ENCODE assay signal across 9 cellular contexts in the genomic region with DNA sequence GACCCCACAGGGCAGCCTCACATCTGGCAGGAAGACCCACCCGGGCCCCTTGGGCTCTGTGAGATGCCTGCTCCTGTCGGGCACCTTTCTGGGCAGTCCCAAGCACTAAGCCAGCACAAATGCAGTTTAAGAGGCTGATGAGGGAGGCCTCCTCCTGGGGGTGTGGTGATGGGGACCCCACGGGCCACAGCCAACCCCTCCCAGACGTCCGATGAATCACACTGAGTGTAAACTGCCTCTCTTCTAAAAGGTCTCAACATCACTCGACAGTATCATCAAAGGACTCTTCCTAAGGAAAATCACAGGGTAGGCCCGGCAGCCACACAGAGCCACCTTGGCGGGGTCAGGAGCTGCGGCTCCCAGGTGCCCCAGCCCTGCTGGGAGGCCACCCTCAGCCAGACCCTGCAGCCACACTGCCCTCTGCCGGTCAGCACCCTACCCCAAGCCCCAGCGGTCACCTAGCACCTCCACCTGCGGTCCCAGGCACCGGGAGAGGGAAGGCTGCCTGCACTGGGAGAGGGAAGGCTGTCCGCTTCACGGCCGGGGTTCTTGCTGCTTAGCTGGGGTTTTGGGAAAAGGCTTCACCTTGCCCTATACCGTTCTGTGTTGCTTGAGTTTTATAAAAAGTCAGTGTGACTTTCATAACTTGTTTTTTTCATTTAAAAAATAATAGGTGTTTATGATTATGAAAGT. TPM values are rescaled to one million over a fixed set of nuclear protein-coding genes. Genes with fewer than 3 reads are reported as not detected.
A peak's percentile ranks its signal among the peaks of the same experiment; 100 is the strongest.
DNase-seq lines count a peak whose midpoint lies in the region; ATAC-seq, FAIRE-seq and TF ChIP-seq lines count a peak whose summit lies in the region.
"Had no signal": no experiment of that assay in that cellular context is flagged by ENCODE, and none has a peak within 500 bp of the region (broad histone marks: within the 10 kb centered on the region; RNA-seq: fewer than 3 reads in every experiment).

No MANE protein-coding gene starts in this region.

- H3K36me3 ChIP-seq in CD4-positive, CD25-positive, alpha-beta regulatory T cell (ENCODE audit: control insufficient read depth, insufficient read depth, low read length) = no peaks in the 10 kb centered on the region
- H3K36me3 ChIP-seq in lung (ENCODE audit: control insufficient read depth in 2 of 2, insufficient read depth in 2 of 2, low read length in 2 of 2) (no peaks in the 10 kb centered on the region), uterus (no peaks in the 10 kb centered on the region)

- peaks cover 31% of the 10 kb centered on the region for H3K4me1 ChIP-seq in CD4-positive, CD25-positive, alpha-beta regulatory T cell (ENCODE audit: control insufficient read depth, insufficient read depth, low read length, poor library complexity, severe bottlenecking)
- H3K4me1 ChIP-seq in lung (ENCODE audit: control insufficient read depth in 2 of 2, insufficient read depth in 2 of 2, low read length in 2 of 2) (peaks cover 0 to 9% of the 10 kb centered on the region in 2 donors), uterus (peaks cover 0 to 13% of the 10 kb centered on the region in 2 donors)

- 25 to 36% methylated on average over 17 of the region's 17 CpGs for WGBS in lung, 2 donors

- no peaks in the 10 kb centered on the region for H3K9me3 ChIP-seq in CD4-positive, CD25-positive, alpha-beta regulatory T cell (ENCODE audit: control insufficient read depth in 2 of 2, low read length in 2 of 2)
- H3K9me3 ChIP-seq in lung (ENCODE audit: control insufficient read depth in 2 of 2, insufficient read depth in 1 of 2, low read length in 1 of 2) (no peaks in the 10 kb centered on the region), uterus (no peaks in the 10 kb centered on the region)

- no peak for TF ChIP-seq POLR2A in uterus (IDR thresholded peaks at IDR 0.05)

- H3K27ac ChIP-seq in CD4-positive, CD25-positive, alpha-beta regulatory T cell (ENCODE audit: insufficient read depth, low read length, poor library complexity, severe bottlenecking) = no peak overlapping the region
- H3K27ac ChIP-seq in lung (ENCODE audit: low read depth in 1 of 2, low read length in 1 of 2) (no peak overlapping the region), uterus (no peak overlapping the region), coronary artery (no peak overlapping the region)

- peak in 2 of 3 donors; percentile 21 to 24 for DNase-seq in CD4-positive, CD25-positive, alpha-beta regulatory T cell
- DNase-seq in HTR-8/SVneo (ENCODE audit: insufficient read length, low spot score) (peak; percentile 30), SKM-1 (lab: John Stamatoyannopoulos, UW; ENCODE audit: unreplicated experiment) (peak; percentile 10), cerebellar cortex (ENCODE audit: low spot score) (peak; percentile 73), lung (ENCODE audit: low spot score) (peak; percentile 83), uterus (no peak), coronary artery (ENCODE audit: low spot score) (no peak)

- intact Hi-C loops in uterus (cut with DNase I; ENCODE audit: low total_unique reads) = loop anchor here (5.0 kb wide), 1 partner anchor 104 kb away; no protein-coding TSS in a partner anchor

- TF ChIP-seq CTCF in lung (IDR thresholded peaks at IDR 0.05; ENCODE audit: control extremely low read depth, extremely low read depth) (peak; percentile 37), uterus (IDR thresholded peaks at IDR 0.05) (peak; percentile 23 to 39 (median 26)), coronary artery (IDR thresholded peaks at IDR 0.05) (no peak)

- no peak overlapping the region for H3K27ac Mint-ChIP-seq in CD4-positive, CD25-positive, alpha-beta regulatory T cell

- H3K4me3 Mint-ChIP-seq in CD4-positive, CD25-positive, alpha-beta regulatory T cell = peak overlapping the region in 2 of 4 donors; percentile 38 to 60

- no peak for ATAC-seq in CD4-positive, CD25-positive, alpha-beta regulatory T cell (ENCODE audit: low read depth in 2 of 2)
- no peak for ATAC-seq in lung (ENCODE audit: insufficient read depth, low FRiP score)
- no peak for ATAC-seq in HG03135 (IDR thresholded peaks at IDR 0.05; ENCODE audit: unreplicated experiment)

- no peaks in the 10 kb centered on the region for H3K36me3 Mint-ChIP-seq in CD4-positive, CD25-positive, alpha-beta regulatory T cell

- peaks cover 0 to 25% (median 9%) of the 10 kb centered on the region in 4 donors for H3K4me1 Mint-ChIP-seq in CD4-positive, CD25-positive, alpha-beta regulatory T cell

- H3K27me3 Mint-ChIP-seq in CD4-positive, CD25-positive, alpha-beta regulatory T cell = peaks cover 5% of the 10 kb centered on the region

- H3K4me3 ChIP-seq in CD4-positive, CD25-positive, alpha-beta regulatory T cell (ENCODE audit: low read depth, low read length) = no peak overlapping the region
- H3K4me3 ChIP-seq in lung (no peak overlapping the region), uterus (no peak overlapping the region), coronary artery (no peak overlapping the region)

- H3K9me3 Mint-ChIP-seq in CD4-positive, CD25-positive, alpha-beta regulatory T cell = no peaks in the 10 kb centered on the region

- H3K27me3 ChIP-seq in CD4-positive, CD25-positive, alpha-beta regulatory T cell (ENCODE audit: control insufficient read depth, insufficient read depth, low read length) = no peaks in the 10 kb centered on the region
- H3K27me3 ChIP-seq in lung (ENCODE audit: control insufficient read depth, insufficient read depth) = no peaks in the 10 kb centered on the region
- peaks cover 6 to 12% of the 10 kb centered on the region in 2 donors for H3K27me3 ChIP-seq in uterus

- FAIRE-seq in HTR-8/SVneo (lab: Jason Lieb, UNC) = no peak
- FAIRE-seq: endometrium had no signal

RNA-seq across cellular contexts. Expression of a gene that starts 3.8 kb away (rescaled TPM):
- 42.7 TPM for total RNA-seq in CD4-positive, CD25-positive, alpha-beta regulatory T cell
- 10 to 100 TPM; 11.0 to 13.9 (median 12.5) TPM for polyA plus RNA-seq in CD4-positive, CD25-positive, alpha-beta regulatory T cell
- total RNA-seq in lung (100 to 1,000 TPM; 100 to 149 TPM), uterus (1 to 10 TPM in 3 of 4 donors, under 1 TPM in 1; 0.29 to 8.8 (median 3.9) TPM)
- polyA plus RNA-seq in lung = 100 to 1,000 TPM in 1 of 2 donors, 10 to 100 TPM in 1; 55.2 to 133 TPM

RNA-seq across cellular contexts. Expression of a gene that starts 27.2 kb away (rescaled TPM):
- 0.22 TPM for total RNA-seq in CD4-positive, CD25-positive, alpha-beta regulatory T cell
- polyA plus RNA-seq in CD4-positive, CD25-positive, alpha-beta regulatory T cell = not detected
- 1 to 10 TPM in 1 of 2 donors, under 1 TPM in 1; 0.74 to 6.8 TPM for total RNA-seq in lung
- polyA plus RNA-seq in lung = 1 to 10 TPM in 1 of 2 donors, under 1 TPM in 1; 0.41 to 2.9 TPM
- under 1 TPM in 1 of 4 donors, not detected in 3; 0.83 TPM for total RNA-seq in uterus

RNA-seq across cellular contexts. Expression of a gene that starts 42.8 kb away (rescaled TPM):
- not detected for total RNA-seq in CD4-positive, CD25-positive, alpha-beta regulatory T cell
- polyA plus RNA-seq in CD4-positive, CD25-positive, alpha-beta regulatory T cell = not detected
- total RNA-seq in lung (10 to 100 TPM in 1 of 2 donors, 1 to 10 TPM in 1; 7.3 to 20.8 TPM), uterus (1 to 10 TPM in 1 of 4 donors, under 1 TPM in 1, not detected in 2; 0.64 to 1.0 TPM)
- 1 to 10 TPM; 3.1 to 3.2 TPM for polyA plus RNA-seq in lung

Comparison
In these comparisons a context has a peak if more than half of its experiments do, and no peak if none do; other contexts are left out.
1. DNase-seq: peak in CD4-positive, CD25-positive, alpha-beta regulatory T cell (2 of 3), HTR-8/SVneo (single experiment), SKM-1 (single experiment), cerebellar cortex (single experiment) and lung (single experiment); none in uterus (0 of 2) and coronary artery (single experiment).